In genomic region chr22:31173386-31174145, GRCh38 we compare ENCODE assay signal across 2 cellular contexts.
A peak's percentile ranks its signal among the peaks of the same experiment; 100 is the strongest.
TF ChIP-seq lines count a peak whose summit lies in the region.

No MANE protein-coding gene starts in this region.

TF ChIP-seq in IMR-90, 13 proteins besides CTCF, POLR2A, EP300 and RAD21:
- TF ChIP-seq RCOR1 (IDR thresholded peaks at IDR 0.05; ENCODE audit: insufficient replicate concordance, low read length) (no peak), MAFK (IDR thresholded peaks at IDR 0.05; ENCODE audit: low read depth, low read length) (peak; percentile 29), FOS (IDR thresholded peaks at IDR 0.05; ENCODE audit: low read depth, low read length) (peak; percentile 94), ELK1 (IDR thresholded peaks at IDR 0.05; ENCODE audit: borderline replicate concordance, low read depth, low read length) (no peak), BHLHE40 (IDR thresholded peaks at IDR 0.05; ENCODE audit: low read depth, low read length) (peak; percentile 27; the same call in 1 of the 2 replicates), MXI1 (IDR thresholded peaks at IDR 0.05; ENCODE audit: borderline replicate concordance, low read depth, low read length) (no peak), MAZ (IDR thresholded peaks at IDR 0.05; ENCODE audit: borderline replicate concordance, low read depth, low read length) (no peak), NFE2L2 (IDR thresholded peaks at IDR 0.05; ENCODE audit: low read depth, low read length) (no peak), CEBPB (IDR thresholded peaks at IDR 0.05; ENCODE audit: low read depth, low read length) (peak; percentile 89), SMC3 (IDR thresholded peaks at IDR 0.05; ENCODE audit: low read depth, low read length) (no peak), CHD1 (IDR thresholded peaks at IDR 0.05; ENCODE audit: low read depth, low read length) (no peak), RFX5 (IDR thresholded peaks at IDR 0.05; ENCODE audit: low read depth, low read length) (no peak)
- TF ChIP-seq, protein P1, sequence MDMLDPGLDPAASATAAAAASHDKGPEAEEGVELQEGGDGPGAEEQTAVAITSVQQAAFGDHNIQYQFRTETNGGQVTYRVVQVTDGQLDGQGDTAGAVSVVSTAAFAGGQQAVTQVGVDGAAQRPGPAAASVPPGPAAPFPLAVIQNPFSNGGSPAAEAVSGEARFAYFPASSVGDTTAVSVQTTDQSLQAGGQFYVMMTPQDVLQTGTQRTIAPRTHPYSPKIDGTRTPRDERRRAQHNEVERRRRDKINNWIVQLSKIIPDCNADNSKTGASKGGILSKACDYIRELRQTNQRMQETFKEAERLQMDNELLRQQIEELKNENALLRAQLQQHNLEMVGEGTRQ (IDR thresholded peaks at IDR 0.05; ENCODE audit: low read depth, low read length): no peak

TF ChIP-seq in GM12878, 131 proteins besides CTCF, POLR2A, EP300 and RAD21:
- TF ChIP-seq, protein P2, sequence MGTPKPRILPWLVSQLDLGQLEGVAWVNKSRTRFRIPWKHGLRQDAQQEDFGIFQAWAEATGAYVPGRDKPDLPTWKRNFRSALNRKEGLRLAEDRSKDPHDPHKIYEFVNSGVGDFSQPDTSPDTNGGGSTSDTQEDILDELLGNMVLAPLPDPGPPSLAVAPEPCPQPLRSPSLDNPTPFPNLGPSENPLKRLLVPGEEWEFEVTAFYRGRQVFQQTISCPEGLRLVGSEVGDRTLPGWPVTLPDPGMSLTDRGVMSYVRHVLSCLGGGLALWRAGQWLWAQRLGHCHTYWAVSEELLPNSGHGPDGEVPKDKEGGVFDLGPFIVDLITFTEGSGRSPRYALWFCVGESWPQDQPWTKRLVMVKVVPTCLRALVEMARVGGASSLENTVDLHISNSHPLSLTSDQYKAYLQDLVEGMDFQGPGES (IDR thresholded peaks at IDR 0.05): no peak
- TF ChIP-seq PAX8 (IDR thresholded peaks at IDR 0.05): no peak
